ENCODE assay signal across 16 cellular contexts in the genomic region with DNA sequence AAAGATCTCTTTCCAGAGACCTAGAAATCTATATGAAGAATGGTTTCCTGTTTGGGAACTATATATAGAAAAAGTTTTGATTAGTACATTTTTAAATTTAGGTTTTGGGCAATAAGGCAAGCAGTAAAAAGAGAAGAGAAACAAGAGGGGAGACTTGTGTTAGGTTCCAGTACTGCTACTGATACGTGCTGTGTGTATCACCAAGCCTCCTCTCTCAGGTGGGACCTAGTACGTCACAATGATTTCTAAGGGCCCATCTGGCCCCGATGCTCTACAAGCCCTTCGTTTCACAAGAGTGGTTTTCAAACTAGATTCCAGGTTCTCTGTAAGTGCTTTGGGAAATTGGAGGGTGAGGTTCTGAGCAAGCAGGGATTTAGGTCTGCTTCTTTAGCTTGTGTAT. TPM values are rescaled to one million over a fixed set of nuclear protein-coding genes. Genes with fewer than 3 reads are reported as not detected.
DNase-seq lines count a peak whose midpoint lies in the region; ATAC-seq and TF ChIP-seq lines count a peak whose summit lies in the region.
"Had no signal": no experiment of that assay in that cellular context is flagged by ENCODE, and none has a peak within 500 bp of the region (broad histone marks: within the 10 kb centered on the region; RNA-seq: fewer than 3 reads in every experiment).

No MANE protein-coding gene starts in this region.

- no peaks in the 10 kb centered on the region for H3K9me3 ChIP-seq in BLaER1
- no peaks in the 10 kb centered on the region for H3K9me3 ChIP-seq in OCI-LY3 (ENCODE audit: insufficient read depth, low read length)
- H3K9me3 ChIP-seq in heart right ventricle: no peaks in the 10 kb centered on the region
- H3K9me3 ChIP-seq: ascending aorta, esophagus squamous epithelium, prostate gland had no signal

- H3K4me1 ChIP-seq in BLaER1 (peaks cover 63% of the 10 kb centered on the region), OCI-LY3 (ENCODE audit: low read length) (peaks cover 39% of the 10 kb centered on the region), heart right ventricle (peaks cover 0 to 44% (median 32%) of the 10 kb centered on the region in 9 donors)
- H3K4me1 ChIP-seq: prostate gland had no signal

- H3K9ac ChIP-seq in BLaER1: peak overlapping the region; percentile 60; the same call in 1 of the 2 replicates
- H3K9ac ChIP-seq in OCI-LY3 (ENCODE audit: low read length): no peak overlapping the region

- no peaks in the 10 kb centered on the region for H3K79me2 ChIP-seq in OCI-LY3 (ENCODE audit: low read length)
- H3K79me2 ChIP-seq: hepatocyte had no signal

- ATAC-seq in HG02678 (IDR thresholded peaks at IDR 0.05; ENCODE audit: unreplicated experiment) (peak; percentile 30), GM21528 (IDR thresholded peaks at IDR 0.05; ENCODE audit: low FRiP score, unreplicated experiment) (no peak), heart right ventricle (no peak)

- H4K20me1 ChIP-seq in BLaER1 (peaks cover 43% of the 10 kb centered on the region; the same call in 1 of the 2 replicates), OCI-LY3 (ENCODE audit: insufficient read depth, low read length) (no peaks in the 10 kb centered on the region)

- TF ChIP-seq CTCF in GM13977 (IDR thresholded peaks at IDR 0.05; ENCODE audit: extremely low read depth, insufficient read depth, missing control alignments) (no peak), OCI-LY3 (IDR thresholded peaks at IDR 0.05; ENCODE audit: low read depth, low read length) (no peak), heart right ventricle (IDR thresholded peaks at IDR 0.05) (no peak)

- 90 to 91% methylated on average over 4 of the region's 4 CpGs for WGBS in heart right ventricle, 2 donors

- intact Hi-C loops in heart right ventricle (cut with DNase I): loop anchor here (1.0 to 10.0 kb wide), 10 partner anchors 189 to 339 kb away; a partner anchor contains a TSS

- H3K4me3 ChIP-seq in BLaER1 (no peak overlapping the region; the same call in 1 of the 2 replicates), OCI-LY3 (ENCODE audit: low read length) (0 out of 2 replicates have a peak overlapping the region, but pooled peaks have one; percentile 1), heart right ventricle (no peak overlapping the region)
- H3K4me3 ChIP-seq: ascending aorta, coronary artery, esophagus squamous epithelium, hepatocyte, prostate gland had no signal

- peaks cover 53% of the 10 kb centered on the region for H3K36me3 ChIP-seq in BLaER1
- H3K36me3 ChIP-seq in OCI-LY3 (replicated peaks; ENCODE audit: low read depth, low read length): no peaks in the 10 kb centered on the region
- H3K36me3 ChIP-seq in heart right ventricle: peaks cover 0 to 44% (median 22%) of the 10 kb centered on the region in 9 donors
- H3K36me3 ChIP-seq: prostate gland had no signal

- peak overlapping the region; percentile 79 for H3K4me2 ChIP-seq in BLaER1
- peak overlapping the region; percentile 31 for H3K4me2 ChIP-seq in OCI-LY3 (ENCODE audit: low read length)
- H3K4me2 ChIP-seq: hepatocyte had no signal

- in situ Hi-C loops in GM13977 (cut with MboI; ENCODE audit: low pct_unique_long_range_greater_than_20kb, low sequenced_read_pairs, unreplicated experiment): loop anchor here (10.0 kb wide), 1 partner anchor 197 kb away; no protein-coding TSS in a partner anchor

- no peaks in the 10 kb centered on the region for H3K27me3 ChIP-seq in BLaER1
- H3K27me3 ChIP-seq in OCI-LY3 (ENCODE audit: low read depth, low read length): no peaks in the 10 kb centered on the region
- no peaks in the 10 kb centered on the region for H3K27me3 ChIP-seq in heart right ventricle
- H3K27me3 ChIP-seq: ascending aorta, esophagus squamous epithelium, hepatocyte had no signal

- DNase-seq in GM13977 (ENCODE audit: low spot score) (peak; percentile 62), NCI-H526 treated with DMSO at 0.1 percent for 48 hours (lab: John Stamatoyannopoulos, UW) (no peak), heart right ventricle (no peak), SIG-M5 (lab: John Stamatoyannopoulos, UW) (no peak)
- DNase-seq: activated CD4-positive, alpha-beta T cell treated with anti-CD3 and anti-CD28 coated beads, Interleukin-2, amount 50 U/mL, for 4 hours; esophagus squamous epithelium; stimulated activated CD4-positive, alpha-beta T cell treated with anti-CD3 and anti-CD28 coated beads, Interleukin-15, amount 100 ng/mL, for 24 hours; T1000 had no signal

- no peak overlapping the region for H2AFZ ChIP-seq in OCI-LY3 (ENCODE audit: low read depth, low read length)
- H2AFZ ChIP-seq: hepatocyte had no signal

- H3K27ac ChIP-seq in BLaER1 (peak overlapping the region; percentile 69), OCI-LY3 (ENCODE audit: low read length) (peak overlapping the region; percentile 1; the same call in 1 of the 2 replicates), heart right ventricle (peak overlapping the region in 1 of 10 donors; percentile 10)
- H3K27ac ChIP-seq: coronary artery, esophagus squamous epithelium, hepatocyte, prostate gland had no signal

RNA-seq across cellular contexts. Expression of a gene that starts 39.2 kb away (rescaled TPM):
- total RNA-seq in heart right ventricle: 1 to 10 TPM; 3.6 to 6.6 (median 5.2) TPM
- 1 to 10 TPM; 4.1 to 7.3 TPM for polyA plus RNA-seq in heart right ventricle

RNA-seq across cellular contexts. Expression of a gene that starts 39.5 kb away (rescaled TPM):
- total RNA-seq in heart right ventricle: 1 to 10 TPM; 4.2 to 9.9 (median 6.7) TPM
- polyA plus RNA-seq in heart right ventricle: 1 to 10 TPM; 4.5 to 5.0 TPM
